Comparison of ENCODE assay signal across 15 cellular contexts in genomic region chr18:36458306-36458705, GRCh38.
DNase-seq lines count a peak whose midpoint lies in the region; ATAC-seq and TF ChIP-seq lines count a peak whose summit lies in the region.
"Had no signal": no experiment of that assay in that cellular context is flagged by ENCODE, and none has a peak within 500 bp of the region (broad histone marks: within the 10 kb centered on the region; RNA-seq: fewer than 3 reads in every experiment).

No MANE protein-coding gene starts in this region.

- ATAC-seq in heart left ventricle (peak in 2 of 4 donors; percentile 32 to 51), left cardiac atrium (no peak), heart right ventricle (peak in 6 of 8 donors; percentile 6 to 67 (median 52)), right cardiac atrium (no peak)

- TF ChIP-seq POLR2A in heart left ventricle (IDR thresholded peaks at IDR 0.05): no peak
- no peak for TF ChIP-seq POLR2A in thyroid gland (IDR thresholded peaks at IDR 0.05)

- H3K9me3 ChIP-seq in heart left ventricle: no peaks in the 10 kb centered on the region
- no peaks in the 10 kb centered on the region for H3K9me3 ChIP-seq in heart right ventricle
- no peaks in the 10 kb centered on the region for H3K9me3 ChIP-seq in right cardiac atrium (ENCODE audit: control insufficient read depth, low read length)
- H3K9me3 ChIP-seq in thyroid gland: no peaks in the 10 kb centered on the region
- H3K9me3 ChIP-seq: HAP-1 had no signal

- H3K36me3 ChIP-seq in heart left ventricle: no peaks in the 10 kb centered on the region
- no peaks in the 10 kb centered on the region for H3K36me3 ChIP-seq in heart right ventricle
- no peaks in the 10 kb centered on the region for H3K36me3 ChIP-seq in thyroid gland
- H3K36me3 ChIP-seq: HAP-1 had no signal

- H3K4me1 ChIP-seq in heart left ventricle (peaks cover 0 to 53% (median 16%) of the 10 kb centered on the region in 12 donors), heart right ventricle (peaks cover 4 to 72% (median 30%) of the 10 kb centered on the region in 9 donors), right cardiac atrium (ENCODE audit: control insufficient read depth, insufficient read depth, low read length) (peaks cover 12% of the 10 kb centered on the region), thyroid gland (peaks cover 29 to 35% of the 10 kb centered on the region in 2 donors)
- H3K4me1 ChIP-seq: HAP-1 had no signal

- no peak for DNase-seq in heart left ventricle
- DNase-seq in left cardiac atrium: no peak
- DNase-seq in heart right ventricle: no peak
- DNase-seq in right cardiac atrium: no peak
- DNase-seq in thyroid gland: peak; percentile 35 to 44
- no peak for DNase-seq in NCI-H748 treated with DMSO at 0.1 percent for 48 hours (lab: John Stamatoyannopoulos, UW)
- no peak for DNase-seq in COLO668 (lab: John Stamatoyannopoulos, UW; ENCODE audit: unreplicated experiment)
- no peak for DNase-seq in cerebellar cortex (ENCODE audit: low spot score)
- DNase-seq: CD4-positive, alpha-beta T cell; DMS153; DMS79; GDM1; GM23248 had no signal

- intact Hi-C loops in heart left ventricle (cut with DNase I): loop anchor here in 1 of 10 donors (5.0 kb wide), 1 partner anchor 36 kb away; no protein-coding TSS in a partner anchor
- intact Hi-C loops in left cardiac atrium (cut with DNase I): loop anchor here in 1 of 2 donors (10.0 kb wide), 1 partner anchor 84 kb away; no protein-coding TSS in a partner anchor
- intact Hi-C loops in heart right ventricle (cut with DNase I): no loop called here
- intact Hi-C loops in right cardiac atrium (cut with DNase I): no loop called here
- intact Hi-C loops in thyroid gland (cut with DNase I): no loop called here

- TF ChIP-seq CTCF in heart left ventricle (IDR thresholded peaks at IDR 0.05) (no peak), heart right ventricle (IDR thresholded peaks at IDR 0.05) (peak in 2 of 9 donors; percentile 10 to 14), thyroid gland (IDR thresholded peaks at IDR 0.05) (no peak)

- H3K27ac ChIP-seq in heart left ventricle: peak overlapping the region; percentile 38 to 96 (median 78)
- peak overlapping the region; percentile 67 to 90 (median 78) for H3K27ac ChIP-seq in heart right ventricle
- H3K27ac ChIP-seq in right cardiac atrium (ENCODE audit: low read length): peak overlapping the region; percentile 72
- H3K27ac ChIP-seq in thyroid gland: peak overlapping the region in 2 of 3 donors; percentile 35 to 69
- H3K27ac ChIP-seq: C4-2B, GM23248 had no signal

- H3K4me3 ChIP-seq in heart left ventricle (no peak overlapping the region), heart right ventricle (no peak overlapping the region), right cardiac atrium (ENCODE audit: low read length) (no peak overlapping the region), thyroid gland (replicated peaks in 1 of 3) (no peak overlapping the region)
- H3K4me3 ChIP-seq: GM23248, HAP-1 had no signal

- H3K27me3 ChIP-seq in heart left ventricle (no peaks in the 10 kb centered on the region), heart right ventricle (no peaks in the 10 kb centered on the region), right cardiac atrium (ENCODE audit: control insufficient read depth, insufficient read depth) (no peaks in the 10 kb centered on the region), thyroid gland (no peaks in the 10 kb centered on the region)

- 36 to 59% (median 49%) methylated on average over 1 of the region's 1 CpG for WGBS in heart left ventricle, 4 donors
- 61 to 74% methylated on average over 1 of the region's 1 CpG for whole genome bisulfite sequencing in heart right ventricle, 2 donors
- 57% methylated on average over 1 of the region's 1 CpG for WGBS in right cardiac atrium
- WGBS in thyroid gland, 2 donors: 35 to 38% methylated on average over 1 of the region's 1 CpG

Comparison
In these comparisons a context has a peak if more than half of its experiments do, and no peak if none do; other contexts are left out.
1. ATAC-seq: peak in heart right ventricle (6 of 8); none in left cardiac atrium (0 of 2) and right cardiac atrium (0 of 2).
2. DNase-seq: peak in thyroid gland (2 of 2); none in heart left ventricle (0 of 5), left cardiac atrium (single experiment), heart right ventricle (0 of 2), right cardiac atrium (0 of 3), NCI-H748 treated with DMSO at 0.1 percent for 48 hours (single experiment), COLO668 (single experiment) and cerebellar cortex (single experiment).
3. Peak in every context shown above with its lines, with median percentiles within 50 percentile points of each other: H3K27ac ChIP-seq.